Comparison of ENCODE assay signal across 16 cellular contexts in the genomic region with DNA sequence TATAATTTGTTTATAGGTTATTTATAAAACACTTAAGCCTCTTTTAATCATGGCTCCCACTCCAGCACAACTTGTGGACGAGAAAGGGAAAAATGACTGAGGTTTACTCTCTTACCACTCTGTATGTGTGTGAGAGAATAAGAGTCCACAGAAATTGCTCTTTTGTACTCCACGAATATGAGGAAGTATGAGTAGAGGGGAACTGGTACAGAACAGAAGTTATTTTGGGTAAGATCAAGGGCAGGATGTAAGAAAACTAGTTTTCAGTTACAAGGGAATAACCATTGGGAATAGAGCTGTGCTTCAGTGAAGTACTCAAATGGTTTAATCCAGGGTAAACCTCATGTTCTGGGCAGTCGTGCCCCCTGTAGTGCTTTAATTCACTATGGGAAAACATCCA.
A peak's percentile ranks its signal among the peaks of the same experiment; 100 is the strongest.
DNase-seq lines count a peak whose midpoint lies in the region; ATAC-seq, FAIRE-seq and TF ChIP-seq lines count a peak whose summit lies in the region.
"Had no signal": no experiment of that assay in that cellular context is flagged by ENCODE, and none has a peak within 500 bp of the region (broad histone marks: within the 10 kb centered on the region; RNA-seq: fewer than 3 reads in every experiment).

No MANE protein-coding gene starts in this region.

- TF ChIP-seq POLR2A in K562 (conservative IDR thresholded peaks at IDR 0.05): no peak

- no peaks in the 10 kb centered on the region for H4K20me1 ChIP-seq in K562 (replicated peaks; ENCODE audit: control insufficient read depth, insufficient read depth, low read length)
- H4K20me1 ChIP-seq in mammary epithelial cell (ENCODE audit: insufficient read depth, low read length): no peaks in the 10 kb centered on the region

- ATAC-seq in K562: no peak
- peak; percentile 15 to 17 for ATAC-seq in naive B cell (ENCODE audit: low read depth in 2 of 2)
- no peak for ATAC-seq in GM19328 (IDR thresholded peaks at IDR 0.05; ENCODE audit: unreplicated experiment)

- POLR2A ChIA-PET in K562 (lab: Yijun Ruan, JAX): no interaction called here

- H3K27ac Mint-ChIP-seq in CD14-positive monocyte (peak overlapping the region; percentile 72 to 92 (median 85)), naive B cell (peak overlapping the region in 3 of 6 donors; percentile 40 to 61 (median 46))
- H3K27ac Mint-ChIP-seq: activated CD4-positive, alpha-beta T cell treated with anti-CD3 and anti-CD28 coated beads, Interleukin-2, amount 10 ng/mL, durations not matched to agents 7 days and 5 days; activated naive CD4-positive, alpha-beta T cell treated with anti-CD3 and anti-CD28 coated beads, Interleukin-2, amount 10 ng/mL, durations not matched to agents 7 days and 5 days; neural progenitor cell had no signal

- peaks cover 0 to 11% of the 10 kb centered on the region in 2 experiments; a peak in 2 of 5 replicates for H3K4me1 ChIP-seq in K562 (replicated peaks in 1 of 2; ENCODE audit: control insufficient read depth in 2 of 2, insufficient read depth in 2 of 2, low read length in 2 of 2)
- no peaks in the 10 kb centered on the region for H3K4me1 ChIP-seq in mammary epithelial cell (ENCODE audit: insufficient read depth, low read length)
- H3K4me1 ChIP-seq: neural progenitor cell had no signal

- FAIRE-seq in K562 (lab: Jason Lieb, UNC): no peak

- H3K4me3 Mint-ChIP-seq in CD14-positive monocyte: peak overlapping the region in 1 of 2 donors; percentile 21
- H3K4me3 Mint-ChIP-seq in naive B cell: no peak overlapping the region
- H3K4me3 Mint-ChIP-seq: activated CD4-positive, alpha-beta T cell treated with anti-CD3 and anti-CD28 coated beads, Interleukin-2, amount 10 ng/mL, durations not matched to agents 7 days and 5 days; activated naive CD4-positive, alpha-beta T cell treated with anti-CD3 and anti-CD28 coated beads, Interleukin-2, amount 10 ng/mL, durations not matched to agents 7 days and 5 days; neural progenitor cell had no signal

- H3K9me1 ChIP-seq in K562 (ENCODE audit: control insufficient read depth, insufficient read depth, low read length): no peaks in the 10 kb centered on the region

- H3K4me2 ChIP-seq in K562 (ENCODE audit: insufficient read depth, low read length) (no peak overlapping the region), mammary epithelial cell (ENCODE audit: insufficient read depth, low read depth, low read length) (no peak overlapping the region)
- H3K4me2 ChIP-seq: neural progenitor cell had no signal

- DNase-seq in CD14-positive monocyte (ENCODE audit: low spot score) (no peak), MV-4-11 (lab: John Stamatoyannopoulos, UW) (peak; percentile 69), K562 (ENCODE audit: extremely low read depth in 1 of 4, low spot score in 3 of 4) (no peak), naive B cell (peak; percentile 23), RKO (ENCODE audit: low spot score) (no peak), iPS-NIHi11 (ENCODE audit: low spot score) (no peak), mammary epithelial cell (no peak)
- DNase-seq: activated CD4-positive, alpha-beta T cell treated with anti-CD3 and anti-CD28 coated beads, Interleukin-2, amount 10 ng/mL, durations not matched to agents 7 days and 5 days; activated naive CD4-positive, alpha-beta T cell treated with anti-CD3 and anti-CD28 coated beads, Interleukin-2, amount 10 ng/mL, durations not matched to agents 7 days and 5 days; activated T-cell treated with anti-CD3 and anti-CD28 coated beads for 4 hours; mesenchymal stem cell; NCI-H1417 treated with DMSO at 0.1 percent for 48 hours; SHP77 treated with DMSO at 0.1 percent for 48 hours; T1000 had no signal

- peaks cover 52% of the 10 kb centered on the region for H3K36me3 ChIP-seq in K562 (ENCODE audit: control insufficient read depth, insufficient read depth, low read length)
- peaks cover under 1% of the 10 kb centered on the region for H3K36me3 ChIP-seq in mammary epithelial cell (ENCODE audit: insufficient read depth, low read length)

- in situ Hi-C loops in K562 (cut with MboI) (no loop called here), mammary epithelial cell (cut with MboI; ENCODE audit: low sequenced_read_pairs in 2 of 2) (no loop called here)

- CTCF ChIA-PET in K562 (lab: Yijun Ruan, JAX; ENCODE audit: low intra/inter-chr PET ratio): no interaction called here
- CTCF ChIA-PET in mammary epithelial cell (lab: Charles Lee; ENCODE audit: low non-redundant PET): no interaction called here

- intact Hi-C loops in CD14-positive monocyte (cut with micrococcal nuclease) (no loop called here), K562 (cut with micrococcal nuclease) (no loop called here), mammary epithelial cell (cut with micrococcal nuclease) (no loop called here)

- H3K9me3 ChIP-seq in K562 (replicated peaks; ENCODE audit: control insufficient read depth, insufficient read depth, low read depth, low read length) (no peaks in the 10 kb centered on the region), mammary epithelial cell (replicated peaks; ENCODE audit: insufficient read depth, low read length) (no peaks in the 10 kb centered on the region)

- no peak for TF ChIP-seq EP300 in K562 (IDR thresholded peaks at IDR 0.05; ENCODE audit: low read length)

- no peak for TF ChIP-seq RAD21 in K562 (CRISPR knock-in tag; conservative IDR thresholded peaks at IDR 0.05 in 1 of 2, IDR thresholded peaks at IDR 0.05 in 1 of 2)

- H3K4me1 Mint-ChIP-seq in CD14-positive monocyte (peaks cover 46% of the 10 kb centered on the region), naive B cell (peaks cover 17 to 25% (median 22%) of the 10 kb centered on the region in 3 donors)
- H3K4me1 Mint-ChIP-seq: neural progenitor cell had no signal

- H3K27ac ChIP-seq in K562 (ENCODE audit: extremely low read depth, low read depth, low read length) (peak overlapping the region; percentile 72; the same call in 1 of the 3 replicates), mammary epithelial cell (ENCODE audit: insufficient read depth, low read depth, low read length) (no peak overlapping the region)

- no TSS peak for BruUV-seq in K562 (replicated peaks; lab: Mats Ljungman, UMichigan)
- BruUV-seq in mammary epithelial cell (replicated peaks; lab: Mats Ljungman, UMichigan): no TSS peak

- H3K27me3 Mint-ChIP-seq in CD14-positive monocyte (ENCODE audit: low read depth in 3 of 3) (no peaks in the 10 kb centered on the region), naive B cell (no peaks in the 10 kb centered on the region)
- H3K27me3 Mint-ChIP-seq: activated CD4-positive, alpha-beta T cell treated with anti-CD3 and anti-CD28 coated beads, Interleukin-2, amount 10 ng/mL, durations not matched to agents 7 days and 5 days; activated naive CD4-positive, alpha-beta T cell treated with anti-CD3 and anti-CD28 coated beads, Interleukin-2, amount 10 ng/mL, durations not matched to agents 7 days and 5 days had no signal

- H3K9ac ChIP-seq in K562 (ENCODE audit: insufficient read depth in 1 of 2, low read depth in 2 of 2, low read length in 2 of 2) (peak overlapping the region in 1 of 2 experiments; percentile 37; a peak in 1 of 4 replicates), mammary epithelial cell (ENCODE audit: insufficient read depth, low read length) (no peak overlapping the region)
- H3K9ac ChIP-seq: neural progenitor cell had no signal

- dilution Hi-C loops in mammary epithelial cell (cut with HindIII; ENCODE audit: low sequenced_read_pairs): no loop called here

- H2AFZ ChIP-seq in K562 (ENCODE audit: low read depth, low read length) (no peak overlapping the region), mammary epithelial cell (ENCODE audit: low read depth, low read length) (no peak overlapping the region)
- H2AFZ ChIP-seq: neural progenitor cell had no signal

- H3K9me3 Mint-ChIP-seq in CD14-positive monocyte: no peaks in the 10 kb centered on the region
- no peaks in the 10 kb centered on the region for H3K9me3 Mint-ChIP-seq in naive B cell
- H3K9me3 Mint-ChIP-seq: activated naive CD4-positive, alpha-beta T cell treated with anti-CD3 and anti-CD28 coated beads, Interleukin-2, amount 10 ng/mL, durations not matched to agents 7 days and 5 days; neural progenitor cell had no signal

- WGBS in K562 (ENCODE audit: insufficient coverage, low coverage, missing lambda C conversion rate): 80% methylated on average over 3 of the region's 3 CpGs
- WGBS in mammary epithelial cell (ENCODE audit: low coverage, missing lambda C conversion rate): 95% methylated on average over 3 of the region's 3 CpGs

- H3K27me3 ChIP-seq in K562 (ENCODE audit: control insufficient read depth in 2 of 2, insufficient read depth in 2 of 2, low read length in 2 of 2) (no peaks in the 10 kb centered on the region), mammary epithelial cell (ENCODE audit: insufficient read depth, low read length) (no peaks in the 10 kb centered on the region)
- H3K27me3 ChIP-seq: neural progenitor cell had no signal

- TF ChIP-seq CTCF in CD14-positive monocyte (IDR thresholded peaks at IDR 0.05) (no peak), K562 (IDR thresholded peaks at IDR 0.05 in 2 of 3, conservative IDR thresholded peaks at IDR 0.05 in 1 of 3; ENCODE audit: insufficient read depth in 2 of 3, low read depth in 1 of 3, low read length in 3 of 3) (no peak), mammary epithelial cell (conservative IDR thresholded peaks at IDR 0.05 in 1 of 2, IDR thresholded peaks at IDR 0.05 in 1 of 2; ENCODE audit: extremely low read depth in 1 of 2, insufficient read depth in 1 of 2, low read depth in 1 of 2, low read length in 2 of 2) (no peak)

- peaks cover 4 to 10% of the 10 kb centered on the region in 2 donors for H3K36me3 Mint-ChIP-seq in CD14-positive monocyte
- no peaks in the 10 kb centered on the region for H3K36me3 Mint-ChIP-seq in naive B cell

- no peaks in the 10 kb centered on the region; the same call in 2 of the 3 replicates for H3K79me2 ChIP-seq in K562 (ENCODE audit: control insufficient read depth, insufficient read depth, low read length)
- peaks cover 5% of the 10 kb centered on the region for H3K79me2 ChIP-seq in mammary epithelial cell (ENCODE audit: insufficient read depth, low read length)

- H3K4me3 ChIP-seq in K562 (no peak overlapping the region), mammary epithelial cell (replicated peaks in 1 of 3; ENCODE audit: insufficient read depth in 1 of 3, low read depth in 2 of 3, low read length in 3 of 3) (no peak overlapping the region)
- H3K4me3 ChIP-seq: neural progenitor cell had no signal

Comparison
In these comparisons a context has a peak if more than half of its experiments do, and no peak if none do; other contexts are left out.
1. DNase-seq: peak in MV-4-11 (single experiment) and naive B cell (single experiment); none in CD14-positive monocyte (single experiment), K562 (0 of 4), RKO (single experiment), iPS-NIHi11 (single experiment) and mammary epithelial cell (single experiment).
2. ATAC-seq: peak in naive B cell (2 of 2); none in K562 (single experiment) and GM19328 (single experiment).